Comparison of ENCODE assay signal across 32 cellular contexts in the genomic region with DNA sequence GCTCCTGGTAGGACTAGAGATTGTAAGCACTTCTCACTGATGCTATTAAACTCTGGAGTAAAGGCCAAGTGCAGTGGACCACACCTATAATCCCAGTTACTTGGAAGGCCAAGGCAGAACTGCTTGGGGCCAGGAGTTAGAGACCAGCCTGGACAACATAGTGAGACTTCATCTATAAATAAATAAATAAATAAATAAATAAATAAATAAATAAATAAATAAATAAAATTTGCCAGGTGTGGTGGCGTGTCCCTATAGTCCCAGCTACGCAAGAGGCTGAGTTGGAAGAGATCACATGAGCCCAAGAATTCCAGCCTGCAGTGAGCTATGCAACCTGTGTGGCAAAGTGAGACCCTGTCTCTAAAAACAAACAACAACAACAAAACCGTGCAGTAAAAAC.
"Had no signal": no experiment of that assay in that cellular context is flagged by ENCODE, and none has a peak within 500 bp of the region (broad histone marks: within the 10 kb centered on the region; RNA-seq: fewer than 3 reads in every experiment).

No MANE protein-coding gene starts in this region.

- H3K4me3 ChIP-seq: adrenal gland, ascending aorta, body of pancreas, breast epithelium, cardiac muscle cell had no signal

- H3K9me3 ChIP-seq: adrenal gland, ascending aorta, body of pancreas, breast epithelium had no signal

- DNase-seq: activated effector memory CD4-positive, alpha-beta T cell treated with anti-CD3 and anti-CD28 coated beads, Interleukin-2, amount 50 U/mL, for 16 hours; activated effector memory CD4-positive, alpha-beta T cell treated with Interleukin-2 at 50 U/mL for 16 hours; activated gamma-delta T cell; activated gamma-delta T cell treated with Interleukin-2 at 50 U/mL for 16 hours; activated naive CD4-positive, alpha-beta T cell; activated naive CD4-positive, alpha-beta T cell treated with anti-CD3 and anti-CD28 coated beads for 36 hours; activated naive CD4-positive, alpha-beta T cell treated with anti-CD3 and anti-CD28 coated beads, Interleukin-2, amount 10 ng/mL, durations not matched to agents 7 days and 5 days; activated naive CD4-positive, alpha-beta T cell treated with anti-CD3 and anti-CD28 coated beads, Interleukin-2, amount 50 U/mL, for 16 hours; activated naive CD4-positive, alpha-beta T cell treated with Interleukin-2 at 50 U/mL for 16 hours; activated naive CD8-positive, alpha-beta T cell treated with anti-CD3 and anti-CD28 coated beads for 36 hours; activated naive CD8-positive, alpha-beta T cell treated with anti-CD3 and anti-CD28 coated beads, Interleukin-2, amount 10 ng/mL, durations not matched to agents 7 days and 5 days; activated naive CD8-positive, alpha-beta T cell treated with anti-CD3 and anti-CD28 coated beads, Interleukin-2, amount 50 U/mL, for 24 hours; activated T-cell treated with anti-CD3 and anti-CD28 coated beads, Interleukin-2, amount 50 U/mL, for 4 hours; activated T-cell treated with anti-CD3 and anti-CD28 coated beads, Interleukin-2, amount 50 U/mL, for 48 hours; activated T-cell treated with anti-CD3 and anti-CD28 coated beads, Interleukin-2, amount 50 U/mL, for 72 hours; adrenal gland; amniotic stem cell; amygdala; anterior cingulate cortex; aorta; body of pancreas; brain microvascular endothelial cell; caudate nucleus; central memory CD4-positive, alpha-beta T cell; cerebellar nuclear complex had no signal

- FAIRE-seq: astrocyte, bronchial epithelial cell had no signal

- H3K4me1 ChIP-seq: adrenal gland, ascending aorta, body of pancreas, breast epithelium had no signal

- ATAC-seq: activated naive CD4-positive, alpha-beta T cell treated with anti-CD3 and anti-CD28 coated beads, Interleukin-2, amount 50 U/mL, for 72 hours; activated naive CD8-positive, alpha-beta T cell treated with anti-CD3 and anti-CD28 coated beads, Interleukin-2, amount 50 U/mL, for 24 hours; activated T-cell treated with anti-CD3 and anti-CD28 coated beads, Interleukin-2, amount 50 U/mL, for 4 hours; activated T-cell treated with anti-CD3 and anti-CD28 coated beads, Interleukin-2, amount 50 U/mL, for 72 hours; activated T-helper 17 cell treated with anti-CD3 and anti-CD28 coated beads, Interleukin-2, amount 50 U/mL, for 72 hours; body of pancreas had no signal

- H3K27ac ChIP-seq: adrenal gland, ascending aorta, body of pancreas, brain microvascular endothelial cell, breast epithelium, cardiac muscle cell had no signal

- H3K36me3 ChIP-seq: adrenal gland, ascending aorta, brain microvascular endothelial cell, breast epithelium, cardiac muscle cell had no signal
